ENCODE assay signal across 23 cellular contexts in genomic region chr20:35719717-35720116, GRCh38. TPM values are rescaled to one million over a fixed set of nuclear protein-coding genes. Genes with fewer than 3 reads are reported as not detected.
A peak's percentile ranks its signal among the peaks of the same experiment; 100 is the strongest.
DNase-seq lines count a peak whose midpoint lies in the region; ATAC-seq, FAIRE-seq and TF ChIP-seq lines count a peak whose summit lies in the region.
"Had no signal": no experiment of that assay in that cellular context is flagged by ENCODE, and none has a peak within 500 bp of the region (broad histone marks: within the 10 kb centered on the region; RNA-seq: fewer than 3 reads in every experiment).

No MANE protein-coding gene starts in this region.

- POLR2A ChIA-PET in HepG2 (lab: Yijun Ruan, JAX) = interaction anchor here (1.1 to 23.6 kb wide), 8 partner anchors 6 to 178 kb away, joined by 3 to 319 read pairs (median 14); partner anchors contain the start of genes ERGIC3, NFS1, RBM39 and ROMO1

- no peak overlapping the region for H3K4me3 Mint-ChIP-seq in endodermal cell
- H3K4me3 Mint-ChIP-seq in activated naive CD4-positive, alpha-beta T cell treated with anti-CD3 and anti-CD28 coated beads, Interleukin-2, amount 10 ng/mL, durations not matched to agents 7 days and 5 days = no peak overlapping the region
- H3K4me3 Mint-ChIP-seq: B cell; CD8-positive, alpha-beta T cell had no signal

- no peaks in the 10 kb centered on the region for H3K4me1 Mint-ChIP-seq in endodermal cell
- H3K4me1 Mint-ChIP-seq in activated naive CD4-positive, alpha-beta T cell treated with anti-CD3 and anti-CD28 coated beads, Interleukin-2, amount 10 ng/mL, durations not matched to agents 7 days and 5 days = peaks cover 36% of the 10 kb centered on the region

- BruUV-seq in HepG2 (replicated peaks; lab: Mats Ljungman, UMichigan) = no TSS peak

- H3K27me3 ChIP-seq in HepG2 (ENCODE audit: control insufficient read depth in 1 of 2, insufficient read depth in 2 of 2, low read length in 2 of 2) (no peaks in the 10 kb centered on the region), right lobe of liver (no peaks in the 10 kb centered on the region), endodermal cell (ENCODE audit: control insufficient read depth, insufficient read depth, low read length, poor library complexity, severe bottlenecking) (no peaks in the 10 kb centered on the region)
- H3K27me3 ChIP-seq: MG63 had no signal

- no peak overlapping the region for H3K27ac Mint-ChIP-seq in endodermal cell
- no peak overlapping the region for H3K27ac Mint-ChIP-seq in activated naive CD4-positive, alpha-beta T cell treated with anti-CD3 and anti-CD28 coated beads, Interleukin-2, amount 10 ng/mL, durations not matched to agents 7 days and 5 days
- H3K27ac Mint-ChIP-seq: B cell had no signal

- H3K36me3 ChIP-seq in HepG2 (replicated peaks in 1 of 2; ENCODE audit: control insufficient read depth in 1 of 2, insufficient read depth in 2 of 2, low read length in 2 of 2) (peaks cover 73 to 97% of the 10 kb centered on the region in 2 experiments), right lobe of liver (peaks cover 45 to 100% (median 80%) of the 10 kb centered on the region in 4 donors), endodermal cell (ENCODE audit: control insufficient read depth, insufficient read depth, low read length) (peaks cover 98% of the 10 kb centered on the region)

- H3K27me3 Mint-ChIP-seq in endodermal cell (ENCODE audit: insufficient read depth) = no peaks in the 10 kb centered on the region
- no peaks in the 10 kb centered on the region for H3K27me3 Mint-ChIP-seq in activated naive CD4-positive, alpha-beta T cell treated with anti-CD3 and anti-CD28 coated beads, Interleukin-2, amount 10 ng/mL, durations not matched to agents 7 days and 5 days
- H3K27me3 Mint-ChIP-seq: B cell had no signal

- in situ Hi-C loops in HepG2 (cut with HindIII; ENCODE audit: extremely low pct_ligation_motif_present, low pct_unique_long_range_greater_than_20kb) = no loop called here

- no peak for TF ChIP-seq CTCF in HepG2 (CRISPR knock-in tag; IDR thresholded peaks at IDR 0.05)
- no peak for TF ChIP-seq CTCF in right lobe of liver (IDR thresholded peaks at IDR 0.05)
- TF ChIP-seq CTCF in endodermal cell (conservative IDR thresholded peaks at IDR 0.05) = no peak

- no peaks in the 10 kb centered on the region for H3K9me3 Mint-ChIP-seq in endodermal cell
- no peaks in the 10 kb centered on the region for H3K9me3 Mint-ChIP-seq in activated naive CD4-positive, alpha-beta T cell treated with anti-CD3 and anti-CD28 coated beads, Interleukin-2, amount 10 ng/mL, durations not matched to agents 7 days and 5 days
- H3K9me3 Mint-ChIP-seq: CD8-positive, alpha-beta T cell had no signal

- H3K4me3 ChIP-seq in HepG2 (replicated peaks in 1 of 3; ENCODE audit: insufficient read depth in 1 of 3, low read depth in 2 of 3, low read length in 3 of 3) (no peak overlapping the region), right lobe of liver (no peak overlapping the region), endodermal cell (ENCODE audit: low read length) (no peak overlapping the region)
- H3K4me3 ChIP-seq: MG63 had no signal

- peaks cover 93% of the 10 kb centered on the region for H3K79me2 ChIP-seq in HepG2 (ENCODE audit: insufficient read depth, low read length)

- no peak for FAIRE-seq in HepG2 (lab: Jason Lieb, UNC)
- FAIRE-seq: G401.6 had no signal

- DNase-seq in NCI-H82 (lab: John Stamatoyannopoulos, UW) = peak; percentile 29
- DNase-seq in NCI-H82 treated with DMSO at 0.1 percent for 48 hours (lab: John Stamatoyannopoulos, UW; ENCODE audit: unreplicated experiment) = no peak
- DNase-seq in HepG2 (ENCODE audit: low spot score) = no peak
- DNase-seq in right lobe of liver = no peak
- DNase-seq in endodermal cell = peak; percentile 26
- DNase-seq in activated naive CD4-positive, alpha-beta T cell treated with anti-CD3 and anti-CD28 coated beads, Interleukin-2, amount 10 ng/mL, durations not matched to agents 7 days and 5 days = no peak
- DNase-seq: Caco-2; CD8-positive, alpha-beta T cell; KBM-7; MG63; NCI-H1105 treated with DMSO at 0.1 percent for 48 hours; NCI-H146; NCI-H1930; NCI-H446 treated with DMSO at 0.1 percent for 48 hours; NCI-H526; RPMI8226; SHP77 had no signal

- TF ChIP-seq EP300 in HepG2 (IDR thresholded peaks at IDR 0.05; ENCODE audit: low read depth in 2 of 2, low read length in 2 of 2) (no peak), HepG2 (CRISPR knock-in tag; IDR thresholded peaks at IDR 0.05; ENCODE audit: borderline replicate concordance) (no peak)

- H4K20me1 ChIP-seq in HepG2 (ENCODE audit: insufficient read depth, low read length) = peaks cover 100% of the 10 kb centered on the region

- H3K27ac ChIP-seq in HepG2 (ENCODE audit: extremely low read length, insufficient read depth, low read length) = no peak overlapping the region
- H3K27ac ChIP-seq in right lobe of liver = no peak overlapping the region
- H3K27ac ChIP-seq in endodermal cell (ENCODE audit: low read depth, low read length) = no peak overlapping the region
- H3K27ac ChIP-seq: 22Rv1, C4-2B had no signal

- ATAC-seq in HepG2 (no peak), right lobe of liver (no peak), HG03159 (IDR thresholded peaks at IDR 0.05; ENCODE audit: unreplicated experiment) (no peak), GM19351 (IDR thresholded peaks at IDR 0.05; ENCODE audit: unreplicated experiment) (no peak)
- ATAC-seq: CD8-positive, alpha-beta T cell had no signal

- H3K9me3 ChIP-seq in HepG2 (ENCODE audit: low read length) (no peaks in the 10 kb centered on the region), right lobe of liver (no peaks in the 10 kb centered on the region), endodermal cell (ENCODE audit: control insufficient read depth, low read length) (no peaks in the 10 kb centered on the region)
- H3K9me3 ChIP-seq: Caco-2, MG63 had no signal

- H3K9ac ChIP-seq in HepG2 (ENCODE audit: insufficient read depth, low read depth, low read length) = no peak overlapping the region
- H3K9ac ChIP-seq in endodermal cell (ENCODE audit: extremely low read depth, low read length, poor library complexity, severe bottlenecking) = no peak overlapping the region

- CTCF ChIA-PET in HepG2 (lab: Yijun Ruan, JAX; ENCODE audit: low intra/inter-chr PET ratio, low total read pairs) = no interaction called here
- CTCF ChIA-PET in activated naive CD4-positive, alpha-beta T cell treated with anti-CD3 and anti-CD28 coated beads, Interleukin-2, amount 10 ng/mL, durations not matched to agents 7 days and 5 days (lab: Charles Lee) = interaction anchor here (0.7 to 0.9 kb wide), 2 partner anchors 12 to 33 kb away, joined by 3 read pairs; no protein-coding TSS in a partner anchor

- no peak overlapping the region for H2AFZ ChIP-seq in HepG2 (ENCODE audit: low read length)

- no peak for TF ChIP-seq POLR2A in HepG2 (IDR thresholded peaks at IDR 0.05; ENCODE audit: insufficient read depth in 1 of 2, low read depth in 2 of 2, low read length in 2 of 2)
- no peak for TF ChIP-seq POLR2A in right lobe of liver (IDR thresholded peaks at IDR 0.05)

- H3K36me3 Mint-ChIP-seq in endodermal cell (ENCODE audit: low read depth) = peaks cover 80% of the 10 kb centered on the region
- H3K36me3 Mint-ChIP-seq in activated naive CD4-positive, alpha-beta T cell treated with anti-CD3 and anti-CD28 coated beads, Interleukin-2, amount 10 ng/mL, durations not matched to agents 7 days and 5 days = peaks cover 61% of the 10 kb centered on the region

- H3K4me1 ChIP-seq in HepG2 (ENCODE audit: insufficient read depth, low read length) (0 out of 2 replicates have a peak, but pooled peaks cover 5% of the 10 kb centered on the region), right lobe of liver (no peaks in the 10 kb centered on the region), endodermal cell (ENCODE audit: control insufficient read depth, insufficient read depth, low read length) (no peaks in the 10 kb centered on the region)

- TF ChIP-seq RAD21 in HepG2 (CRISPR knock-in tag; IDR thresholded peaks at IDR 0.05) = peak; percentile 8; the same call in 1 of the 2 replicates

- WGBS in HepG2 (ENCODE audit: low lambda C conversion rate) = 85% methylated on average over 8 of the region's 8 CpGs
- 75% methylated on average over 8 of the region's 8 CpGs for WGBS in right lobe of liver (ENCODE audit: insufficient coverage, low coverage, low lambda C conversion rate, missing lambda C conversion rate)
- 85 to 100% methylated on average over 3 to 8 of the region's 8 CpGs for WGBS in endodermal cell (ENCODE audit: insufficient coverage in 1 of 2, insufficient read length in 1 of 2), 2 experiments

- intact Hi-C loops in HepG2 (cut with micrococcal nuclease; ENCODE audit: unreplicated experiment) = no loop called here
- intact Hi-C loops in right lobe of liver (cut with DNase I) = loop anchor here in 1 of 2 donors (10.0 kb wide), 1 partner anchor 165 kb away; no protein-coding TSS in a partner anchor

- H3K4me2 ChIP-seq in HepG2 (ENCODE audit: low read depth, low read length) = no peak overlapping the region

RNA-seq across cellular contexts. Expression of gene ROMO1, which starts 20.5 kb away (rescaled TPM):
- 636 and 726 TPM in 2 replicates for total RNA-seq in HepG2 (2016; rRNA removed; fragmentation: Illumina TruSeq; extraction: Trizol)
- 328 and 530 TPM in 2 replicates for total RNA-seq in HepG2 (2016; cell fraction: cytosol; rRNA removed; fragmentation: Illumina TruSeq; extraction: Trizol; ENCODE audit: low read depth)
- 687 and 846 TPM in 2 replicates for total RNA-seq in HepG2 (2016; cell fraction: insoluble cytoplasmic fraction; rRNA removed; fragmentation: Illumina TruSeq; extraction: Trizol)
- 460 and 632 TPM in 2 replicates for total RNA-seq in HepG2 (2016; cell fraction: membrane; rRNA removed; fragmentation: Illumina TruSeq; extraction: Trizol)
- total RNA-seq in HepG2 (2016; cell fraction: nucleus; rRNA removed; fragmentation: Illumina TruSeq; extraction: Trizol) = 223 and 226 TPM in 2 replicates
- 688 and 755 TPM in 2 replicates for polyA plus RNA-seq in HepG2 (2011; rRNA removed)
- 1,254 and 1,646 TPM in 2 replicates for polyA plus RNA-seq in HepG2 (2011; cell fraction: cytosol; rRNA removed)
- 503 and 546 TPM in 2 replicates for polyA plus RNA-seq in HepG2 (2011; cell fraction: nucleus; rRNA removed)
- polyA plus RNA-seq in HepG2 (2012) = 282 and 451 TPM in 2 replicates
- 292 and 453 TPM in 2 replicates for polyA plus RNA-seq in HepG2 (2016; cell fraction: cytosol; fragmentation: Illumina TruSeq; extraction: Trizol; ENCODE audit: low read depth)
- 479 and 541 TPM in 2 replicates for polyA plus RNA-seq in HepG2 (2016; cell fraction: insoluble cytoplasmic fraction; fragmentation: Illumina TruSeq; extraction: Trizol; ENCODE audit: low read depth)
- polyA plus RNA-seq in HepG2 (2016; cell fraction: membrane; fragmentation: Illumina TruSeq; extraction: Trizol; ENCODE audit: low read depth) = 317 and 387 TPM in 2 replicates
- 282 and 344 TPM in 2 replicates for polyA plus RNA-seq in HepG2 (2016; cell fraction: nucleus; fragmentation: Illumina TruSeq; extraction: Trizol; ENCODE audit: insufficient read depth, low read depth)
- 60.0 and 169 TPM in 2 replicates for polyA minus RNA-seq in HepG2 (2011; rRNA and poly(A)+ RNA removed; ENCODE audit: low replicate concordance)
- 79.8 and 108 TPM in 2 replicates for polyA minus RNA-seq in HepG2 (2011; cell fraction: cytosol; rRNA and poly(A)+ RNA removed)
- polyA minus RNA-seq in HepG2 (2011; cell fraction: nucleus; rRNA and poly(A)+ RNA removed) = 30.8 and 37.7 TPM in 2 replicates
- total RNA-seq in right lobe of liver = 100 to 1,000 TPM in 2 of 6 experiments, 10 to 100 TPM in 4; 70.4 to 209 (median 84.8) TPM
- 100 to 1,000 TPM; 194 to 243 TPM for total RNA-seq in endodermal cell
- 207 TPM for polyA plus RNA-seq in endodermal cell (2013, experiment 1 of 2)
- 196 TPM for polyA plus RNA-seq in endodermal cell (2013, experiment 2 of 2)

RNA-seq across cellular contexts. Expression of gene NFS1, which starts 20.6 kb away (rescaled TPM):
- total RNA-seq in HepG2 (2016; rRNA removed; fragmentation: Illumina TruSeq; extraction: Trizol) (88.1 and 94.4 TPM in 2 replicates), right lobe of liver (10 to 100 TPM; 30.9 to 63.7 (median 44.3) TPM), endodermal cell (10 to 100 TPM; 17.0 to 30.9 TPM)
- total RNA-seq in HepG2 (2016; cell fraction: cytosol; rRNA removed; fragmentation: Illumina TruSeq; extraction: Trizol; ENCODE audit: low read depth) = 7.6 and 8.7 TPM in 2 replicates
- 82.1 and 92.4 TPM in 2 replicates for total RNA-seq in HepG2 (2016; cell fraction: insoluble cytoplasmic fraction; rRNA removed; fragmentation: Illumina TruSeq; extraction: Trizol)
- 25.4 and 28.4 TPM in 2 replicates for total RNA-seq in HepG2 (2016; cell fraction: membrane; rRNA removed; fragmentation: Illumina TruSeq; extraction: Trizol)
- 45.9 and 47.9 TPM in 2 replicates for total RNA-seq in HepG2 (2016; cell fraction: nucleus; rRNA removed; fragmentation: Illumina TruSeq; extraction: Trizol)
- polyA plus RNA-seq in HepG2 (2011; rRNA removed) = 61.8 and 65.9 TPM in 2 replicates
- polyA plus RNA-seq in HepG2 (2011; cell fraction: cytosol; rRNA removed) = 56.2 and 69.5 TPM in 2 replicates
- polyA plus RNA-seq in HepG2 (2011; cell fraction: nucleus; rRNA removed) = 70.7 and 72.8 TPM in 2 replicates
- 36.7 and 39.1 TPM in 2 replicates for polyA plus RNA-seq in HepG2 (2012)
- 6.5 and 6.6 TPM in 2 replicates for polyA plus RNA-seq in HepG2 (2016; cell fraction: cytosol; fragmentation: Illumina TruSeq; extraction: Trizol; ENCODE audit: low read depth)
- polyA plus RNA-seq in HepG2 (2016; cell fraction: insoluble cytoplasmic fraction; fragmentation: Illumina TruSeq; extraction: Trizol; ENCODE audit: low read depth) = 86.7 and 90.3 TPM in 2 replicates
- 16.6 and 16.9 TPM in 2 replicates for polyA plus RNA-seq in HepG2 (2016; cell fraction: membrane; fragmentation: Illumina TruSeq; extraction: Trizol; ENCODE audit: low read depth)
- 69.1 and 70.6 TPM in 2 replicates for polyA plus RNA-seq in HepG2 (2016; cell fraction: nucleus; fragmentation: Illumina TruSeq; extraction: Trizol; ENCODE audit: insufficient read depth, low read depth)
- polyA minus RNA-seq in HepG2 (2011; rRNA and poly(A)+ RNA removed; ENCODE audit: low replicate concordance) = 67.9 and 114 TPM in 2 replicates
- 23.0 and 27.1 TPM in 2 replicates for polyA minus RNA-seq in HepG2 (2011; cell fraction: cytosol; rRNA and poly(A)+ RNA removed)
- 20.9 and 23.7 TPM in 2 replicates for polyA minus RNA-seq in HepG2 (2011; cell fraction: nucleus; rRNA and poly(A)+ RNA removed)
- polyA plus RNA-seq in endodermal cell (2013, experiment 1 of 2) = 30.1 TPM
- 21.7 TPM for polyA plus RNA-seq in endodermal cell (2013, experiment 2 of 2)

RNA-seq across cellular contexts. Expression of gene RBM39, which starts 22.3 kb away (rescaled TPM):
- total RNA-seq in HepG2 (2016; rRNA removed; fragmentation: Illumina TruSeq; extraction: Trizol) (431 and 788 TPM in 2 replicates), right lobe of liver (100 to 1,000 TPM in 5 of 6 experiments, 10 to 100 TPM in 1; 86.4 to 166 (median 120) TPM), endodermal cell (100 to 1,000 TPM; 276 to 332 TPM)
- 862 and 1,011 TPM in 2 replicates for total RNA-seq in HepG2 (2016; cell fraction: cytosol; rRNA removed; fragmentation: Illumina TruSeq; extraction: Trizol; ENCODE audit: low read depth)
- total RNA-seq in HepG2 (2016; cell fraction: insoluble cytoplasmic fraction; rRNA removed; fragmentation: Illumina TruSeq; extraction: Trizol) = 445 and 791 TPM in 2 replicates
- total RNA-seq in HepG2 (2016; cell fraction: membrane; rRNA removed; fragmentation: Illumina TruSeq; extraction: Trizol) = 352 and 417 TPM in 2 replicates
- total RNA-seq in HepG2 (2016; cell fraction: nucleus; rRNA removed; fragmentation: Illumina TruSeq; extraction: Trizol) = 1,469 and 1,561 TPM in 2 replicates
- 859 and 920 TPM in 2 replicates for polyA plus RNA-seq in HepG2 (2011; rRNA removed)
- polyA plus RNA-seq in HepG2 (2011; cell fraction: cytosol; rRNA removed) = 89.0 and 133 TPM in 2 replicates
- polyA plus RNA-seq in HepG2 (2011; cell fraction: nucleus; rRNA removed) = 3,125 and 3,321 TPM in 2 replicates
- 867 and 961 TPM in 2 replicates for polyA plus RNA-seq in HepG2 (2012)
- polyA plus RNA-seq in HepG2 (2016; cell fraction: cytosol; fragmentation: Illumina TruSeq; extraction: Trizol; ENCODE audit: low read depth) = 47.3 and 51.7 TPM in 2 replicates
- polyA plus RNA-seq in HepG2 (2016; cell fraction: insoluble cytoplasmic fraction; fragmentation: Illumina TruSeq; extraction: Trizol; ENCODE audit: low read depth) = 339 and 360 TPM in 2 replicates
- polyA plus RNA-seq in HepG2 (2016; cell fraction: membrane; fragmentation: Illumina TruSeq; extraction: Trizol; ENCODE audit: low read depth) = 79.3 and 86.7 TPM in 2 replicates
- polyA plus RNA-seq in HepG2 (2016; cell fraction: nucleus; fragmentation: Illumina TruSeq; extraction: Trizol; ENCODE audit: insufficient read depth, low read depth) = 2,644 and 2,668 TPM in 2 replicates
- 166 and 263 TPM in 2 replicates for polyA minus RNA-seq in HepG2 (2011; rRNA and poly(A)+ RNA removed; ENCODE audit: low replicate concordance)
- 91.3 and 98.3 TPM in 2 replicates for polyA minus RNA-seq in HepG2 (2011; cell fraction: cytosol; rRNA and poly(A)+ RNA removed)
- 2,261 and 2,868 TPM in 2 replicates for polyA minus RNA-seq in HepG2 (2011; cell fraction: nucleus; rRNA and poly(A)+ RNA removed)
- polyA plus RNA-seq in endodermal cell (2013, experiment 1 of 2) = 233 TPM
- 202 TPM for polyA plus RNA-seq in endodermal cell (2013, experiment 2 of 2)

RNA-seq across cellular contexts. Expression of gene PHF20, which starts 52.1 kb away (rescaled TPM):
- total RNA-seq in HepG2 (2016; rRNA removed; fragmentation: Illumina TruSeq; extraction: Trizol) = 34.1 and 43.3 TPM in 2 replicates
- 56.7 and 61.5 TPM in 2 replicates for total RNA-seq in HepG2 (2016; cell fraction: cytosol; rRNA removed; fragmentation: Illumina TruSeq; extraction: Trizol; ENCODE audit: low read depth)
- 35.4 and 40.8 TPM in 2 replicates for total RNA-seq in HepG2 (2016; cell fraction: insoluble cytoplasmic fraction; rRNA removed; fragmentation: Illumina TruSeq; extraction: Trizol)
- 47.8 and 49.1 TPM in 2 replicates for total RNA-seq in HepG2 (2016; cell fraction: membrane; rRNA removed; fragmentation: Illumina TruSeq; extraction: Trizol)
- 37.0 and 43.8 TPM in 2 replicates for total RNA-seq in HepG2 (2016; cell fraction: nucleus; rRNA removed; fragmentation: Illumina TruSeq; extraction: Trizol)
- 18.5 and 22.8 TPM in 2 replicates for polyA plus RNA-seq in HepG2 (2011; rRNA removed)
- 21.6 and 23.5 TPM in 2 replicates for polyA plus RNA-seq in HepG2 (2011; cell fraction: cytosol; rRNA removed)
- polyA plus RNA-seq in HepG2 (2011; cell fraction: nucleus; rRNA removed) = 14.7 and 18.5 TPM in 2 replicates
- polyA plus RNA-seq in HepG2 (2012) = 36.8 and 41.9 TPM in 2 replicates
- polyA plus RNA-seq in HepG2 (2016; cell fraction: cytosol; fragmentation: Illumina TruSeq; extraction: Trizol; ENCODE audit: low read depth) = 22.9 and 31.3 TPM in 2 replicates
- 32.6 and 36.2 TPM in 2 replicates for polyA plus RNA-seq in HepG2 (2016; cell fraction: insoluble cytoplasmic fraction; fragmentation: Illumina TruSeq; extraction: Trizol; ENCODE audit: low read depth)
- 22.4 and 30.8 TPM in 2 replicates for polyA plus RNA-seq in HepG2 (2016; cell fraction: membrane; fragmentation: Illumina TruSeq; extraction: Trizol; ENCODE audit: low read depth)
- 23.9 and 28.8 TPM in 2 replicates for polyA plus RNA-seq in HepG2 (2016; cell fraction: nucleus; fragmentation: Illumina TruSeq; extraction: Trizol; ENCODE audit: insufficient read depth, low read depth)
- 44.9 and 77.1 TPM in 2 replicates for polyA minus RNA-seq in HepG2 (2011; rRNA and poly(A)+ RNA removed; ENCODE audit: low replicate concordance)
- 19.8 and 22.3 TPM in 2 replicates for polyA minus RNA-seq in HepG2 (2011; cell fraction: cytosol; rRNA and poly(A)+ RNA removed)
- polyA minus RNA-seq in HepG2 (2011; cell fraction: nucleus; rRNA and poly(A)+ RNA removed) = 53.6 and 69.2 TPM in 2 replicates
- 10 to 100 TPM in 5 of 6 experiments, 1 to 10 TPM in 1; 9.3 to 16.7 (median 14.5) TPM for total RNA-seq in right lobe of liver
- total RNA-seq in endodermal cell = 10 to 100 TPM; 68.1 to 78.8 TPM
- polyA plus RNA-seq in endodermal cell (2013, experiment 1 of 2) = 41.6 TPM
- polyA plus RNA-seq in endodermal cell (2013, experiment 2 of 2) = 45.6 TPM

RNA-seq across cellular contexts. Expression of gene CPNE1, which starts 55.0 kb away (rescaled TPM):
- total RNA-seq in HepG2 (2016; rRNA removed; fragmentation: Illumina TruSeq; extraction: Trizol) (431 and 439 TPM in 2 replicates), right lobe of liver (10 to 100 TPM; 35.5 to 72.0 (median 53.3) TPM), endodermal cell (100 to 1,000 TPM; 238 to 441 TPM)
- total RNA-seq in HepG2 (2016; cell fraction: cytosol; rRNA removed; fragmentation: Illumina TruSeq; extraction: Trizol; ENCODE audit: low read depth) = 101 and 106 TPM in 2 replicates
- 375 and 428 TPM in 2 replicates for total RNA-seq in HepG2 (2016; cell fraction: insoluble cytoplasmic fraction; rRNA removed; fragmentation: Illumina TruSeq; extraction: Trizol)
- 226 and 229 TPM in 2 replicates for total RNA-seq in HepG2 (2016; cell fraction: membrane; rRNA removed; fragmentation: Illumina TruSeq; extraction: Trizol)
- total RNA-seq in HepG2 (2016; cell fraction: nucleus; rRNA removed; fragmentation: Illumina TruSeq; extraction: Trizol) = 227 and 285 TPM in 2 replicates
- polyA plus RNA-seq in HepG2 (2011; rRNA removed) = 369 and 408 TPM in 2 replicates
- polyA plus RNA-seq in HepG2 (2011; cell fraction: cytosol; rRNA removed) = 458 and 619 TPM in 2 replicates
- polyA plus RNA-seq in HepG2 (2011; cell fraction: nucleus; rRNA removed) = 810 and 933 TPM in 2 replicates
- 457 and 478 TPM in 2 replicates for polyA plus RNA-seq in HepG2 (2012)
- polyA plus RNA-seq in HepG2 (2016; cell fraction: cytosol; fragmentation: Illumina TruSeq; extraction: Trizol; ENCODE audit: low read depth) = 121 and 137 TPM in 2 replicates
- 374 and 508 TPM in 2 replicates for polyA plus RNA-seq in HepG2 (2016; cell fraction: insoluble cytoplasmic fraction; fragmentation: Illumina TruSeq; extraction: Trizol; ENCODE audit: low read depth)
- polyA plus RNA-seq in HepG2 (2016; cell fraction: membrane; fragmentation: Illumina TruSeq; extraction: Trizol; ENCODE audit: low read depth) = 213 and 247 TPM in 2 replicates
- polyA plus RNA-seq in HepG2 (2016; cell fraction: nucleus; fragmentation: Illumina TruSeq; extraction: Trizol; ENCODE audit: insufficient read depth, low read depth) = 541 and 549 TPM in 2 replicates
- 283 and 707 TPM in 2 replicates for polyA minus RNA-seq in HepG2 (2011; rRNA and poly(A)+ RNA removed; ENCODE audit: low replicate concordance)
- polyA minus RNA-seq in HepG2 (2011; cell fraction: cytosol; rRNA and poly(A)+ RNA removed) = 243 and 283 TPM in 2 replicates
- polyA minus RNA-seq in HepG2 (2011; cell fraction: nucleus; rRNA and poly(A)+ RNA removed) = 258 and 260 TPM in 2 replicates
- 343 TPM for polyA plus RNA-seq in endodermal cell (2013, experiment 1 of 2)
- polyA plus RNA-seq in endodermal cell (2013, experiment 2 of 2) = 307 TPM

Comparison
In these comparisons a context has a peak if more than half of its experiments do, and no peak if none do; other contexts are left out.
1. DNase-seq: peak in NCI-H82 (single experiment) and endodermal cell (single experiment); none in NCI-H82 treated with DMSO at 0.1 percent for 48 hours (single experiment), HepG2 (single experiment), right lobe of liver (0 of 3) and activated naive CD4-positive, alpha-beta T cell treated with anti-CD3 and anti-CD28 coated beads, Interleukin-2, amount 10 ng/mL, durations not matched to agents 7 days and 5 days (single experiment).